In genomic region chr15:35458176-35458856, GRCh38 we compare ENCODE assay signal across 19 cellular contexts.
DNase-seq lines count a peak whose midpoint lies in the region; TF ChIP-seq lines count a peak whose summit lies in the region.
"Had no signal": no experiment of that assay in that cellular context is flagged by ENCODE, and none has a peak within 500 bp of the region (broad histone marks: within the 10 kb centered on the region; RNA-seq: fewer than 3 reads in every experiment).

No MANE protein-coding gene starts in this region.

- H3K4me1 ChIP-seq in GM23248 (ENCODE audit: insufficient read depth) (peaks cover 20% of the 10 kb centered on the region), mammary epithelial cell (ENCODE audit: insufficient read depth, low read length) (peaks cover 8% of the 10 kb centered on the region)

- no peaks in the 10 kb centered on the region for H3K36me3 ChIP-seq in GM23248 (ENCODE audit: low read depth)
- H3K36me3 ChIP-seq in mammary epithelial cell (ENCODE audit: insufficient read depth, low read length): no peaks in the 10 kb centered on the region

- H3K27ac ChIP-seq in GM23248: peak overlapping the region; percentile 41
- H3K27ac ChIP-seq in mammary epithelial cell (ENCODE audit: insufficient read depth, low read depth, low read length): no peak overlapping the region

- H3K4me2 ChIP-seq in GM23248 (ENCODE audit: unreplicated experiment) (peak overlapping the region; percentile 44), mammary epithelial cell (ENCODE audit: insufficient read depth, low read depth, low read length) (peak overlapping the region; percentile 23)

- no TSS peak for BruUV-seq in mammary epithelial cell (replicated peaks; lab: Mats Ljungman, UMichigan)

- peak overlapping the region; percentile 34; the same call in 1 of the 2 replicates for H2AFZ ChIP-seq in GM23248
- no peak overlapping the region for H2AFZ ChIP-seq in mammary epithelial cell (ENCODE audit: low read depth, low read length)

- H3K9me3 ChIP-seq in GM23248 (ENCODE audit: low read depth) (no peaks in the 10 kb centered on the region), mammary epithelial cell (replicated peaks; ENCODE audit: insufficient read depth, low read length) (no peaks in the 10 kb centered on the region)

- in situ Hi-C loops in GM23248 (cut with MboI) (no loop called here), mammary epithelial cell (cut with MboI; ENCODE audit: low sequenced_read_pairs in 2 of 2) (loop anchor here in 1 of 2 donors (25.0 kb wide), 1 partner anchor 371 kb away; the partner anchor contains the start of gene NANOGP8)

- H3K9me2 ChIP-seq in GM23248 (ENCODE audit: insufficient read depth): no peaks in the 10 kb centered on the region

- H4K20me1 ChIP-seq in GM23248 (ENCODE audit: insufficient read depth) (no peaks in the 10 kb centered on the region), mammary epithelial cell (ENCODE audit: insufficient read depth, low read length) (no peaks in the 10 kb centered on the region)

- CTCF ChIA-PET in mammary epithelial cell (lab: Charles Lee; ENCODE audit: low non-redundant PET): no interaction called here

- WGBS in GM23248 (ENCODE audit: low coverage in 1 of 2, low lambda C conversion rate in 2 of 2, missing lambda C conversion rate in 2 of 2), 2 experiments: 67 to 68% methylated on average over 7 of the region's 7 CpGs
- WGBS in mammary epithelial cell (ENCODE audit: low coverage, missing lambda C conversion rate): 92% methylated on average over 7 of the region's 7 CpGs

- H3K79me2 ChIP-seq in GM23248 (ENCODE audit: insufficient read depth): no peaks in the 10 kb centered on the region
- no peaks in the 10 kb centered on the region for H3K79me2 ChIP-seq in mammary epithelial cell (ENCODE audit: insufficient read depth, low read length)

- H3K4me3 ChIP-seq in GM23248: 0 out of 2 replicates have a peak overlapping the region, but pooled peaks have one; percentile 3
- no peak overlapping the region for H3K4me3 ChIP-seq in mammary epithelial cell (replicated peaks in 1 of 3; ENCODE audit: insufficient read depth in 1 of 3, low read depth in 2 of 3, low read length in 3 of 3)

- peak; percentile 55 for DNase-seq in GM23248
- peak; percentile 8 for DNase-seq in M059J (ENCODE audit: low read depth)
- DNase-seq in mammary epithelial cell: peak; percentile 20
- peak; percentile 33 for DNase-seq in iris pigment epithelial cell (ENCODE audit: low read depth)
- no peak for DNase-seq in NCI-H524 (lab: John Stamatoyannopoulos, UW)
- DNase-seq in NCI-H1694 (lab: John Stamatoyannopoulos, UW): no peak
- DNase-seq in NCI-H82 (lab: John Stamatoyannopoulos, UW): no peak
- DNase-seq in NCI-H2227 treated with DMSO at 0.1 percent for 48 hours (lab: John Stamatoyannopoulos, UW): no peak
- DNase-seq: ACHN; C1 segment of cervical spinal cord; DMS79 treated with DMSO at 0.1 percent for 48 hours; GDM1; H9; NCI-H1417; NCI-H2029; NCI-H446; NCI-H69; NK-92 treated with Interleukin-12 subunit alpha and Interleukin-12 subunit beta, amount 100 ng/mL, for 24 hours; SIG-M5 had no signal

- no peak for TF ChIP-seq CTCF in mammary epithelial cell (conservative IDR thresholded peaks at IDR 0.05 in 1 of 2, IDR thresholded peaks at IDR 0.05 in 1 of 2; ENCODE audit: extremely low read depth in 1 of 2, insufficient read depth in 1 of 2, low read depth in 1 of 2, low read length in 2 of 2)

- no peak overlapping the region for H3K9ac ChIP-seq in GM23248
- H3K9ac ChIP-seq in mammary epithelial cell (ENCODE audit: insufficient read depth, low read length): no peak overlapping the region

- dilution Hi-C loops in mammary epithelial cell (cut with HindIII; ENCODE audit: low sequenced_read_pairs): no loop called here

- intact Hi-C loops in mammary epithelial cell (cut with micrococcal nuclease): no loop called here

- peaks cover 14% of the 10 kb centered on the region for H3F3A ChIP-seq in GM23248 (ENCODE audit: insufficient read depth)

- H3K27me3 ChIP-seq in GM23248 (replicated peaks; ENCODE audit: insufficient read depth): no peaks in the 10 kb centered on the region
- no peaks in the 10 kb centered on the region for H3K27me3 ChIP-seq in mammary epithelial cell (ENCODE audit: insufficient read depth, low read length)

Comparison
In these comparisons a context has a peak if more than half of its experiments do, and no peak if none do; other contexts are left out.
1. DNase-seq: peak in GM23248 (single experiment), M059J (single experiment), mammary epithelial cell (single experiment) and iris pigment epithelial cell (single experiment); none in NCI-H524 (0 of 2), NCI-H1694 (single experiment), NCI-H82 (single experiment) and NCI-H2227 treated with DMSO at 0.1 percent for 48 hours (single experiment).